1 cellular context compared by ENCODE assay signal in the genomic region with DNA sequence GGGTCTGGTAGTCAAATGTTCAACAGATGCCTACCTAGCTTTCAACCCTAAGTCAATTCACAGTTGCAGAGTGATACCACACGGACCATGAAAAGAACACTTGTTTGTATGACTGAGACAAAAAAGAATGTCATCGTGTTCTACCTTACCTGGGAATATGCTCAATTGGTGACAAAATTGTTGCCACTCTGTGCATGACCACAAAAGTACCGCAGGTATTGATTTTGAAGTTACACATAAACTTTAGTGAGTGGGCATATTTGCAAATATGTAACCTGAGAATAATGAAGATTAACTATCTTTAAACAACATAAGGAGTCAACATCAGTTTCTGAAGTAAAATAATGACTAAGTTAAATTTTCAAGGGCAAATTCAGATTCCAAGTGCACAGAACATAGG.
TF ChIP-seq lines count a peak whose summit lies in the region.

No MANE protein-coding gene starts in this region.

TF ChIP-seq in HepG2, 621 proteins besides CTCF, POLR2A, EP300 and RAD21 (continued from another document and continues in another):
- TF ChIP-seq ZNF484 (CRISPR knock-in tag; IDR thresholded peaks at IDR 0.05; ENCODE audit: borderline replicate concordance, low read depth) (no peak), BCL6 (CRISPR knock-in tag; IDR thresholded peaks at IDR 0.05) (peak; percentile 26; the same call in 1 of the 2 replicates), ELF3 (CRISPR knock-in tag; IDR thresholded peaks at IDR 0.05) (peak; percentile 29; the same call in 1 of the 2 replicates), CREM (IDR thresholded peaks at IDR 0.05) (peak; percentile 48; the same call in 1 of the 2 replicates), CREM (CRISPR knock-in tag; IDR thresholded peaks at IDR 0.05) (no peak), FOXP1 (IDR thresholded peaks at IDR 0.05) (no peak), FOXP1 (CRISPR knock-in tag; IDR thresholded peaks at IDR 0.05) (peak; percentile 59), ZFX (CRISPR knock-in tag; IDR thresholded peaks at IDR 0.05; ENCODE audit: low read depth) (no peak), FOSL2 (CRISPR knock-in tag; IDR thresholded peaks at IDR 0.05) (peak; percentile 36; the same call in 1 of the 2 replicates), EHMT2 (IDR thresholded peaks at IDR 0.05; ENCODE audit: borderline replicate concordance, low read depth, low read length) (no peak), PITX1 (CRISPR knock-in tag; IDR thresholded peaks at IDR 0.05) (0 out of 2 replicates have a peak, but pooled peaks have one; percentile 20), RFX3 (CRISPR knock-in tag; IDR thresholded peaks at IDR 0.05) (no peak), TEAD3 (CRISPR knock-in tag; optimal IDR thresholded peaks at IDR 0.05; ENCODE audit: borderline replicate concordance) (peak; percentile 48), AGO2 (optimal IDR thresholded peaks at IDR 0.05; ENCODE audit: low read depth, low read length) (no peak), CBFB (CRISPR knock-in tag; IDR thresholded peaks at IDR 0.05) (peak; percentile 51; the same call in 1 of the 2 replicates), NR2C2 (CRISPR knock-in tag; IDR thresholded peaks at IDR 0.05; ENCODE audit: borderline replicate concordance) (0 out of 2 replicates have a peak, but pooled peaks have one; percentile 18), HNRNPL (IDR thresholded peaks at IDR 0.05; ENCODE audit: low read depth, low read length) (no peak), RERE (CRISPR knock-in tag; IDR thresholded peaks at IDR 0.05; ENCODE audit: low read depth) (peak; percentile 40; the same call in 1 of the 2 replicates), ZBTB4 (CRISPR knock-in tag; IDR thresholded peaks at IDR 0.05; ENCODE audit: borderline replicate concordance) (no peak), NFIB (CRISPR knock-in tag; IDR thresholded peaks at IDR 0.05; ENCODE audit: borderline replicate concordance) (no peak), CEBPG (CRISPR knock-in tag; IDR thresholded peaks at IDR 0.05) (0 out of 2 replicates have a peak, but pooled peaks have one; percentile 25), MAFF (IDR thresholded peaks at IDR 0.05; ENCODE audit: low read depth, low read length) (no peak), ATF1 (CRISPR knock-in tag; IDR thresholded peaks at IDR 0.05) (0 out of 2 replicates have a peak, but pooled peaks have one; percentile 44), CHCHD3 (CRISPR knock-in tag; IDR thresholded peaks at IDR 0.05) (no peak), FOXJ3 (CRISPR knock-in tag; IDR thresholded peaks at IDR 0.05; ENCODE audit: borderline replicate concordance) (peak; percentile 34; the same call in 1 of the 2 replicates), TCF7 (IDR thresholded peaks at IDR 0.05; ENCODE audit: low read depth) (peak; percentile 46; the same call in 1 of the 2 replicates), SOX5 (CRISPR knock-in tag; IDR thresholded peaks at IDR 0.05; ENCODE audit: borderline replicate concordance) (peak; percentile 52; the same call in 1 of the 2 replicates), RXRB (CRISPR knock-in tag; IDR thresholded peaks at IDR 0.05; ENCODE audit: borderline replicate concordance) (no peak), SOX6 (IDR thresholded peaks at IDR 0.05) (no peak), SOX6 (CRISPR knock-in tag; IDR thresholded peaks at IDR 0.05) (peak; percentile 88)
- TF ChIP-seq, protein P1, sequence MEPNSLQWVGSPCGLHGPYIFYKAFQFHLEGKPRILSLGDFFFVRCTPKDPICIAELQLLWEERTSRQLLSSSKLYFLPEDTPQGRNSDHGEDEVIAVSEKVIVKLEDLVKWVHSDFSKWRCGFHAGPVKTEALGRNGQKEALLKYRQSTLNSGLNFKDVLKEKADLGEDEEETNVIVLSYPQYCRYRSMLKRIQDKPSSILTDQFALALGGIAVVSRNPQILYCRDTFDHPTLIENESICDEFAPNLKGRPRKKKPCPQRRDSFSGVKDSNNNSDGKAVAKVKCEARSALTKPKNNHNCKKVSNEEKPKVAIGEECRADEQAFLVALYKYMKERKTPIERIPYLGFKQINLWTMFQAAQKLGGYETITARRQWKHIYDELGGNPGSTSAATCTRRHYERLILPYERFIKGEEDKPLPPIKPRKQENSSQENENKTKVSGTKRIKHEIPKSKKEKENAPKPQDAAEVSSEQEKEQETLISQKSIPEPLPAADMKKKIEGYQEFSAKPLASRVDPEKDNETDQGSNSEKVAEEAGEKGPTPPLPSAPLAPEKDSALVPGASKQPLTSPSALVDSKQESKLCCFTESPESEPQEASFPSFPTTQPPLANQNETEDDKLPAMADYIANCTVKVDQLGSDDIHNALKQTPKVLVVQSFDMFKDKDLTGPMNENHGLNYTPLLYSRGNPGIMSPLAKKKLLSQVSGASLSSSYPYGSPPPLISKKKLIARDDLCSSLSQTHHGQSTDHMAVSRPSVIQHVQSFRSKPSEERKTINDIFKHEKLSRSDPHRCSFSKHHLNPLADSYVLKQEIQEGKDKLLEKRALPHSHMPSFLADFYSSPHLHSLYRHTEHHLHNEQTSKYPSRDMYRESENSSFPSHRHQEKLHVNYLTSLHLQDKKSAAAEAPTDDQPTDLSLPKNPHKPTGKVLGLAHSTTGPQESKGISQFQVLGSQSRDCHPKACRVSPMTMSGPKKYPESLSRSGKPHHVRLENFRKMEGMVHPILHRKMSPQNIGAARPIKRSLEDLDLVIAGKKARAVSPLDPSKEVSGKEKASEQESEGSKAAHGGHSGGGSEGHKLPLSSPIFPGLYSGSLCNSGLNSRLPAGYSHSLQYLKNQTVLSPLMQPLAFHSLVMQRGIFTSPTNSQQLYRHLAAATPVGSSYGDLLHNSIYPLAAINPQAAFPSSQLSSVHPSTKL (CRISPR knock-in tag; IDR thresholded peaks at IDR 0.05), result peak; percentile 69
- TF ChIP-seq, protein P2, sequence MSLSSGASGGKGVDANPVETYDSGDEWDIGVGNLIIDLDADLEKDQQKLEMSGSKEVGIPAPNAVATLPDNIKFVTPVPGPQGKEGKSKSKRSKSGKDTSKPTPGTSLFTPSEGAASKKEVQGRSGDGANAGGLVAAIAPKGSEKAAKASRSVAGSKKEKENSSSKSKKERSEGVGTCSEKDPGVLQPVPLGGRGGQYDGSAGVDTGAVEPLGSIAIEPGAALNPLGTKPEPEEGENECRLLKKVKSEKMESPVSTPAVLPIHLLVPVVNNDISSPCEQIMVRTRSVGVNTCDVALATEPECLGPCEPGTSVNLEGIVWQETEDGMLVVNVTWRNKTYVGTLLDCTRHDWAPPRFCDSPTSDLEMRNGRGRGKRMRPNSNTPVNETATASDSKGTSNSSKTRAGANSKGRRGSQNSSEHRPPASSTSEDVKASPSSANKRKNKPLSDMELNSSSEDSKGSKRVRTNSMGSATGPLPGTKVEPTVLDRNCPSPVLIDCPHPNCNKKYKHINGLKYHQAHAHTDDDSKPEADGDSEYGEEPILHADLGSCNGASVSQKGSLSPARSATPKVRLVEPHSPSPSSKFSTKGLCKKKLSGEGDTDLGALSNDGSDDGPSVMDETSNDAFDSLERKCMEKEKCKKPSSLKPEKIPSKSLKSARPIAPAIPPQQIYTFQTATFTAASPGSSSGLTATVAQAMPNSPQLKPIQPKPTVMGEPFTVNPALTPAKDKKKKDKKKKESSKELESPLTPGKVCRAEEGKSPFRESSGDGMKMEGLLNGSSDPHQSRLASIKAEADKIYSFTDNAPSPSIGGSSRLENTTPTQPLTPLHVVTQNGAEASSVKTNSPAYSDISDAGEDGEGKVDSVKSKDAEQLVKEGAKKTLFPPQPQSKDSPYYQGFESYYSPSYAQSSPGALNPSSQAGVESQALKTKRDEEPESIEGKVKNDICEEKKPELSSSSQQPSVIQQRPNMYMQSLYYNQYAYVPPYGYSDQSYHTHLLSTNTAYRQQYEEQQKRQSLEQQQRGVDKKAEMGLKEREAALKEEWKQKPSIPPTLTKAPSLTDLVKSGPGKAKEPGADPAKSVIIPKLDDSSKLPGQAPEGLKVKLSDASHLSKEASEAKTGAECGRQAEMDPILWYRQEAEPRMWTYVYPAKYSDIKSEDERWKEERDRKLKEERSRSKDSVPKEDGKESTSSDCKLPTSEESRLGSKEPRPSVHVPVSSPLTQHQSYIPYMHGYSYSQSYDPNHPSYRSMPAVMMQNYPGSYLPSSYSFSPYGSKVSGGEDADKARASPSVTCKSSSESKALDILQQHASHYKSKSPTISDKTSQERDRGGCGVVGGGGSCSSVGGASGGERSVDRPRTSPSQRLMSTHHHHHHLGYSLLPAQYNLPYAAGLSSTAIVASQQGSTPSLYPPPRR (CRISPR knock-in tag; IDR thresholded peaks at IDR 0.05; ENCODE audit: borderline replicate concordance), result peak; percentile 67; the same call in 1 of the 2 replicates
- TF ChIP-seq, protein P3, sequence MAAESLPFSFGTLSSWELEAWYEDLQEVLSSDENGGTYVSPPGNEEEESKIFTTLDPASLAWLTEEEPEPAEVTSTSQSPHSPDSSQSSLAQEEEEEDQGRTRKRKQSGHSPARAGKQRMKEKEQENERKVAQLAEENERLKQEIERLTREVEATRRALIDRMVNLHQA (CRISPR knock-in tag; IDR thresholded peaks at IDR 0.05), result no peak
- TF ChIP-seq, protein P4, sequence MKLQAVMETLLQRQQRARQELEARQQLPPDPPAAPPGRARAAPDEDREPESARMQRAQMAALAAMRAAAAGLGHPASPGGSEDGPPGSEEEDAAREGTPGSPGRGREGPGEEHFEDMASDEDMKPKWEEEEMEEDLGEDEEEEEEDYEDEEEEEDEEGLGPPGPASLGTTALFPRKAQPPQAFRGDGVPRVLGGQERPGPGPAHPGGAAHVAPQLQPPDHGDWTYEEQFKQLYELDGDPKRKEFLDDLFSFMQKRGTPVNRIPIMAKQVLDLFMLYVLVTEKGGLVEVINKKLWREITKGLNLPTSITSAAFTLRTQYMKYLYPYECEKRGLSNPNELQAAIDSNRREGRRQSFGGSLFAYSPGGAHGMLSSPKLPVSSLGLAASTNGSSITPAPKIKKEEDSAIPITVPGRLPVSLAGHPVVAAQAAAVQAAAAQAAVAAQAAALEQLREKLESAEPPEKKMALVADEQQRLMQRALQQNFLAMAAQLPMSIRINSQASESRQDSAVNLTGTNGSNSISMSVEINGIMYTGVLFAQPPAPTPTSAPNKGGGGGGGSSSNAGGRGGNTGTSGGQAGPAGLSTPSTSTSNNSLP (IDR thresholded peaks at IDR 0.05; ENCODE audit: low read depth, low read length), result 0 out of 2 replicates have a peak, but pooled peaks have one; percentile 49
